1 cellular context compared by ENCODE assay signal in the genomic region with DNA sequence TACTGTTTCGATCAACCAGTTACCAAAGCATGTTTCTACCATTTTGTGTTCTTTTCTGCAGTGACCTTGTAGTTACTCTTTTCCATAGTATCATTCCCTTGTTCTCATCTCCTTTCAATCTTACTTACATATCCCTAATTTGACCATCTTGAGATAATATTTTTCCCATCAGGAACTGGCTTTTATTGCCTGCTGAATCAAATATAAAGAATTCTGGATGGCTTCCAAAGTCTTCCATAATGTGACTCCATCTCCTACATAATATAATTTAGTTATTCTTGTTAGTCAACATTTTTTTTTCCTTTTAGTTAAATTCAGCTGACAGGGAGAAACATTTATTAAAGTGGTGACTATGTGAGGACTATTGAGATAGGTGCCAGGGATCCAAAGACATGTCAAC.
TF ChIP-seq lines count a peak whose summit lies in the region.

No MANE protein-coding gene starts in this region.

TF ChIP-seq in GM23338, 12 proteins besides CTCF, POLR2A, EP300 and RAD21 (continued from another document):
- TF ChIP-seq, protein P1, sequence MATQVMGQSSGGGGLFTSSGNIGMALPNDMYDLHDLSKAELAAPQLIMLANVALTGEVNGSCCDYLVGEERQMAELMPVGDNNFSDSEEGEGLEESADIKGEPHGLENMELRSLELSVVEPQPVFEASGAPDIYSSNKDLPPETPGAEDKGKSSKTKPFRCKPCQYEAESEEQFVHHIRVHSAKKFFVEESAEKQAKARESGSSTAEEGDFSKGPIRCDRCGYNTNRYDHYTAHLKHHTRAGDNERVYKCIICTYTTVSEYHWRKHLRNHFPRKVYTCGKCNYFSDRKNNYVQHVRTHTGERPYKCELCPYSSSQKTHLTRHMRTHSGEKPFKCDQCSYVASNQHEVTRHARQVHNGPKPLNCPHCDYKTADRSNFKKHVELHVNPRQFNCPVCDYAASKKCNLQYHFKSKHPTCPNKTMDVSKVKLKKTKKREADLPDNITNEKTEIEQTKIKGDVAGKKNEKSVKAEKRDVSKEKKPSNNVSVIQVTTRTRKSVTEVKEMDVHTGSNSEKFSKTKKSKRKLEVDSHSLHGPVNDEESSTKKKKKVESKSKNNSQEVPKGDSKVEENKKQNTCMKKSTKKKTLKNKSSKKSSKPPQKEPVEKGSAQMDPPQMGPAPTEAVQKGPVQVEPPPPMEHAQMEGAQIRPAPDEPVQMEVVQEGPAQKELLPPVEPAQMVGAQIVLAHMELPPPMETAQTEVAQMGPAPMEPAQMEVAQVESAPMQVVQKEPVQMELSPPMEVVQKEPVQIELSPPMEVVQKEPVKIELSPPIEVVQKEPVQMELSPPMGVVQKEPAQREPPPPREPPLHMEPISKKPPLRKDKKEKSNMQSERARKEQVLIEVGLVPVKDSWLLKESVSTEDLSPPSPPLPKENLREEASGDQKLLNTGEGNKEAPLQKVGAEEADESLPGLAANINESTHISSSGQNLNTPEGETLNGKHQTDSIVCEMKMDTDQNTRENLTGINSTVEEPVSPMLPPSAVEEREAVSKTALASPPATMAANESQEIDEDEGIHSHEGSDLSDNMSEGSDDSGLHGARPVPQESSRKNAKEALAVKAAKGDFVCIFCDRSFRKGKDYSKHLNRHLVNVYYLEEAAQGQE (IDR thresholded peaks at IDR 0.05; ENCODE audit: unreplicated experiment) = no peak
- TF ChIP-seq, protein P2, sequence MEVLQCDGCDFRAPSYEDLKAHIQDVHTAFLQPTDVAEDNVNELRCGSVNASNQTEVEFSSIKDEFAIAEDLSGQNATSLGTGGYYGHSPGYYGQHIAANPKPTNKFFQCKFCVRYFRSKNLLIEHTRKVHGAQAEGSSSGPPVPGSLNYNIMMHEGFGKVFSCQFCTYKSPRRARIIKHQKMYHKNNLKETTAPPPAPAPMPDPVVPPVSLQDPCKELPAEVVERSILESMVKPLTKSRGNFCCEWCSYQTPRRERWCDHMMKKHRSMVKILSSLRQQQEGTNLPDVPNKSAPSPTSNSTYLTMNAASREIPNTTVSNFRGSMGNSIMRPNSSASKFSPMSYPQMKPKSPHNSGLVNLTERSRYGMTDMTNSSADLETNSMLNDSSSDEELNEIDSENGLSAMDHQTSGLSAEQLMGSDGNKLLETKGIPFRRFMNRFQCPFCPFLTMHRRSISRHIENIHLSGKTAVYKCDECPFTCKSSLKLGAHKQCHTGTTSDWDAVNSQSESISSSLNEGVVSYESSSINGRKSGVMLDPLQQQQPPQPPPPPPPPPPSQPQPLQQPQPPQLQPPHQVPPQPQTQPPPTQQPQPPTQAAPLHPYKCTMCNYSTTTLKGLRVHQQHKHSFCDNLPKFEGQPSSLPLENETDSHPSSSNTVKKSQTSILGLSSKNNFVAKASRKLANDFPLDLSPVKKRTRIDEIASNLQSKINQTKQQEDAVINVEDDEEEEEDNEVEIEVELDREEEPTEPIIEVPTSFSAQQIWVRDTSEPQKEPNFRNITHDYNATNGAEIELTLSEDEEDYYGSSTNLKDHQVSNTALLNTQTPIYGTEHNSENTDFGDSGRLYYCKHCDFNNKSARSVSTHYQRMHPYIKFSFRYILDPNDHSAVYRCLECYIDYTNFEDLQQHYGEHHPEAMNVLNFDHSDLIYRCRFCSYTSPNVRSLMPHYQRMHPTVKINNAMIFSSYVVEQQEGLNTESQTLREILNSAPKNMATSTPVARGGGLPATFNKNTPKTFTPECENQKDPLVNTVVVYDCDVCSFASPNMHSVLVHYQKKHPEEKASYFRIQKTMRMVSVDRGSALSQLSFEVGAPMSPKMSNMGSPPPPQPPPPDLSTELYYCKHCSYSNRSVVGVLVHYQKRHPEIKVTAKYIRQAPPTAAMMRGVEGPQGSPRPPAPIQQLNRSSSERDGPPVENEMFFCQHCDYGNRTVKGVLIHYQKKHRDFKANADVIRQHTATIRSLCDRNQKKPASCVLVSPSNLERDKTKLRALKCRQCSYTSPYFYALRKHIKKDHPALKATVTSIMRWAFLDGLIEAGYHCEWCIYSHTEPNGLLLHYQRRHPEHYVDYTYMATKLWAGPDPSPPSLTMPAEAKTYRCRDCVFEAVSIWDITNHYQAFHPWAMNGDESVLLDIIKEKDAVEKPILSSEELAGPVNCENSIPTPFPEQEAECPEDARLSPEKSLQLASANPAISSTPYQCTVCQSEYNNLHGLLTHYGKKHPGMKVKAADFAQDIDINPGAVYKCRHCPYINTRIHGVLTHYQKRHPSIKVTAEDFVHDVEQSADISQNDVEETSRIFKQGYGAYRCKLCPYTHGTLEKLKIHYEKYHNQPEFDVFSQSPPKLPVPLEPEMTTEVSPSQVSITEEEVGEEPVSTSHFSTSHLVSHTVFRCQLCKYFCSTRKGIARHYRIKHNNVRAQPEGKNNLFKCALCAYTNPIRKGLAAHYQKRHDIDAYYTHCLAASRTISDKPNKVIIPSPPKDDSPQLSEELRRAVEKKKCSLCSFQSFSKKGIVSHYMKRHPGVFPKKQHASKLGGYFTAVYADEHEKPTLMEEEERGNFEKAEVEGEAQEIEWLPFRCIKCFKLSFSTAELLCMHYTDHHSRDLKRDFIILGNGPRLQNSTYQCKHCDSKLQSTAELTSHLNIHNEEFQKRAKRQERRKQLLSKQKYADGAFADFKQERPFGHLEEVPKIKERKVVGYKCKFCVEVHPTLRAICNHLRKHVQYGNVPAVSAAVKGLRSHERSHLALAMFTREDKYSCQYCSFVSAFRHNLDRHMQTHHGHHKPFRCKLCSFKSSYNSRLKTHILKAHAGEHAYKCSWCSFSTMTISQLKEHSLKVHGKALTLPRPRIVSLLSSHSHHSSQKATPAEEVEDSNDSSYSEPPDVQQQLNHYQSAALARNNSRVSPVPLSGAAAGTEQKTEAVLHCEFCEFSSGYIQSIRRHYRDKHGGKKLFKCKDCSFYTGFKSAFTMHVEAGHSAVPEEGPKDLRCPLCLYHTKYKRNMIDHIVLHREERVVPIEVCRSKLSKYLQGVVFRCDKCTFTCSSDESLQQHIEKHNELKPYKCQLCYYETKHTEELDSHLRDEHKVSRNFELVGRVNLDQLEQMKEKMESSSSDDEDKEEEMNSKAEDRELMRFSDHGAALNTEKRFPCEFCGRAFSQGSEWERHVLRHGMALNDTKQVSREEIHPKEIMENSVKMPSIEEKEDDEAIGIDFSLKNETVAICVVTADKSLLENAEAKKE (CRISPR knock-in tag; IDR thresholded peaks at IDR 0.05) = no peak
